ENCODE assay signal across 24 cellular contexts in genomic region chr2:112591413-112591812, GRCh38. TPM values are rescaled to one million over a fixed set of nuclear protein-coding genes. Genes with fewer than 3 reads are reported as not detected.
DNase-seq lines count a peak whose midpoint lies in the region; ATAC-seq and TF ChIP-seq lines count a peak whose summit lies in the region.
"Had no signal": no experiment of that assay in that cellular context is flagged by ENCODE, and none has a peak within 500 bp of the region (broad histone marks: within the 10 kb centered on the region; RNA-seq: fewer than 3 reads in every experiment).

No MANE protein-coding gene starts in this region.

- H3K9me3 Mint-ChIP-seq in type B pancreatic cell, result no peaks in the 10 kb centered on the region
- no peaks in the 10 kb centered on the region for H3K9me3 Mint-ChIP-seq in CD4-positive, alpha-beta memory T cell
- H3K9me3 Mint-ChIP-seq in T-cell, result no peaks in the 10 kb centered on the region
- H3K9me3 Mint-ChIP-seq: CD8-positive, alpha-beta memory T cell had no signal

- H3K4me1 ChIP-seq in CD4-positive, alpha-beta memory T cell (ENCODE audit: insufficient read depth, low read length), result peaks cover under 1% of the 10 kb centered on the region
- H3K4me1 ChIP-seq: BLaER1, SJSA1 had no signal

- H3K27me3 ChIP-seq in CD4-positive, alpha-beta memory T cell (ENCODE audit: insufficient read depth, low read length), result no peaks in the 10 kb centered on the region
- H3K27me3 ChIP-seq: BLaER1, SJSA1 had no signal

- POLR2A ChIA-PET in CD4-positive, alpha-beta memory T cell (lab: Charles Lee; ENCODE audit: partially characterized antibody), result no interaction called here
- POLR2A ChIA-PET in T-cell (lab: Charles Lee), result no interaction called here

- no peak for TF ChIP-seq CTCF in LNCaP clone FGC (IDR thresholded peaks at IDR 0.05; ENCODE audit: control insufficient read depth, extremely low read depth, insufficient read depth)
- TF ChIP-seq CTCF in type B pancreatic cell (conservative IDR thresholded peaks at IDR 0.05), result no peak

- H3K4me1 Mint-ChIP-seq in type B pancreatic cell (ENCODE audit: unreplicated experiment) (peaks cover 4% of the 10 kb centered on the region), T-cell (peaks cover 4 to 14% (median 13%) of the 10 kb centered on the region in 3 donors)
- peaks cover 1 to 14% (median 5%) of the 10 kb centered on the region in 4 donors for H3K4me1 Mint-ChIP-seq in CD4-positive, alpha-beta memory T cell

- no peak overlapping the region for H3K4me3 ChIP-seq in LNCaP clone FGC (ENCODE audit: low read depth, low read length)
- H3K4me3 ChIP-seq in CD4-positive, alpha-beta memory T cell (ENCODE audit: low read length in 2 of 2), result no peak overlapping the region
- H3K4me3 ChIP-seq: BLaER1, K562, SJSA1 had no signal

- H3K36me3 Mint-ChIP-seq in type B pancreatic cell (peaks cover 19% of the 10 kb centered on the region), T-cell (peaks cover 29% of the 10 kb centered on the region)
- H3K36me3 Mint-ChIP-seq in CD4-positive, alpha-beta memory T cell, result peaks cover 29 to 33% of the 10 kb centered on the region in 2 donors

- ATAC-seq in left lobe of liver, result no peak
- ATAC-seq in T-cell (replicated peaks in 1 of 4), result no peak
- ATAC-seq: Panc1 had no signal

- intact Hi-C loops in CD4-positive, alpha-beta memory T cell (cut with micrococcal nuclease), result no loop called here

- DNase-seq in SIG-M5 treated with dmso at 0.1 percent for 504 hours (lab: John Stamatoyannopoulos, UW; ENCODE audit: unreplicated experiment) (peak; percentile 9), SIG-M5 (lab: John Stamatoyannopoulos, UW) (no peak), LNCaP clone FGC (ENCODE audit: low read depth) (peak; percentile 46), left lobe of liver (ENCODE audit: low spot score) (peak; percentile 19), type B pancreatic cell (ENCODE audit: extremely low spot score, unreplicated experiment) (no peak), SW 1271 (lab: John Stamatoyannopoulos, UW) (no peak), T-cell (no peak)
- DNase-seq in CD4-positive, alpha-beta memory T cell, result no peak
- DNase-seq: ACHN; CD8-positive, alpha-beta memory T cell; GDM1; H7; NCI-H1105; NCI-H146; NCI-H2029; NCI-H226; NCI-H510A treated with DMSO at 0.1 percent for 48 hours; NCI-H774; NK-92 treated with Interleukin-12 subunit alpha and Interleukin-12 subunit beta, amount 100 ng/mL, for 24 hours had no signal

- H3K27ac Mint-ChIP-seq in type B pancreatic cell (no peak overlapping the region), T-cell (no peak overlapping the region)
- peak overlapping the region in 1 of 7 donors; percentile 29 for H3K27ac Mint-ChIP-seq in CD4-positive, alpha-beta memory T cell

- H3K36me3 ChIP-seq in CD4-positive, alpha-beta memory T cell (ENCODE audit: insufficient read depth, low read length), result peaks cover 11% of the 10 kb centered on the region
- H3K36me3 ChIP-seq: SJSA1 had no signal

- H3K27me3 Mint-ChIP-seq in type B pancreatic cell (no peaks in the 10 kb centered on the region), T-cell (no peaks in the 10 kb centered on the region)
- no peaks in the 10 kb centered on the region for H3K27me3 Mint-ChIP-seq in CD4-positive, alpha-beta memory T cell
- H3K27me3 Mint-ChIP-seq: CD8-positive, alpha-beta memory T cell had no signal

- H3K4me3 Mint-ChIP-seq in type B pancreatic cell (peak overlapping the region; percentile 37), T-cell (no peak overlapping the region)
- H3K4me3 Mint-ChIP-seq in CD4-positive, alpha-beta memory T cell, result no peak overlapping the region
- H3K4me3 Mint-ChIP-seq: CD8-positive, alpha-beta memory T cell had no signal

- CTCF ChIA-PET in CD4-positive, alpha-beta memory T cell (lab: Charles Lee; ENCODE audit: partially characterized antibody), result no interaction called here
- CTCF ChIA-PET in T-cell (lab: Charles Lee), result interaction anchor here in 1 of 2 donors (0.9 kb wide), 1 partner anchor 117 kb away, joined by 3 read pairs; no protein-coding TSS in a partner anchor

- no peaks in the 10 kb centered on the region for H3K9me3 ChIP-seq in CD4-positive, alpha-beta memory T cell (ENCODE audit: control insufficient read depth in 1 of 2, low read length in 2 of 2)
- H3K9me3 ChIP-seq: BLaER1, SJSA1 had no signal

- H3K27ac ChIP-seq in CD4-positive, alpha-beta memory T cell (ENCODE audit: low read depth, low read length), result no peak overlapping the region
- H3K27ac ChIP-seq: 22Rv1, BLaER1, SJSA1 had no signal

RNA-seq across cellular contexts. Expression of gene CHCHD5, which starts 7.0 kb away (rescaled TPM):
- total RNA-seq in left lobe of liver, result 21.2 TPM
- total RNA-seq in type B pancreatic cell (ENCODE audit: low replicate concordance), result 25.6 and 33.5 TPM in 2 replicates
- total RNA-seq in CD4-positive, alpha-beta memory T cell, result 10 to 100 TPM; 23.3 to 24.9 TPM
- polyA plus RNA-seq in CD4-positive, alpha-beta memory T cell, result 10 to 100 TPM; 40.2 to 71.1 TPM
- total RNA-seq in T-cell, result 10 to 100 TPM; 16.4 to 30.1 (median 24.7) TPM

RNA-seq across cellular contexts. Expression of gene POLR1B, which starts 49.1 kb away (rescaled TPM):
- total RNA-seq in left lobe of liver (16.2 TPM), type B pancreatic cell (ENCODE audit: low replicate concordance) (29.3 and 39.9 TPM in 2 replicates), T-cell (10 to 100 TPM; 15.1 to 39.5 (median 35.9) TPM)
- 10 to 100 TPM; 29.7 to 31.3 TPM for total RNA-seq in CD4-positive, alpha-beta memory T cell
- 10 to 100 TPM; 18.4 to 25.4 TPM for polyA plus RNA-seq in CD4-positive, alpha-beta memory T cell

RNA-seq across cellular contexts. Expression of gene SLC20A1, which starts 54.3 kb away (rescaled TPM):
- total RNA-seq in left lobe of liver, result 12.9 TPM
- 50.3 and 63.9 TPM in 2 replicates for total RNA-seq in type B pancreatic cell (ENCODE audit: low replicate concordance)
- 10 to 100 TPM; 93.5 to 94.0 TPM for total RNA-seq in CD4-positive, alpha-beta memory T cell
- 10 to 100 TPM; 25.5 to 36.7 TPM for polyA plus RNA-seq in CD4-positive, alpha-beta memory T cell
- 100 to 1,000 TPM in 2 of 5 donors, 10 to 100 TPM in 3; 65.8 to 135 (median 83.0) TPM for total RNA-seq in T-cell

Comparison
In these comparisons a context has a peak if more than half of its experiments do, and no peak if none do; other contexts are left out.
1. DNase-seq: peak in SIG-M5 treated with dmso at 0.1 percent for 504 hours (single experiment), LNCaP clone FGC (single experiment) and left lobe of liver (single experiment); none in SIG-M5 (single experiment), type B pancreatic cell (single experiment), CD4-positive, alpha-beta memory T cell (0 of 5), SW 1271 (0 of 2) and T-cell (0 of 34).